ENCODE assay signal across 16 cellular contexts in genomic region chr12:130792926-130793849, GRCh38. TPM values are rescaled to one million over a fixed set of nuclear protein-coding genes. Genes with fewer than 3 reads are reported as not detected.
A peak's percentile ranks its signal among the peaks of the same experiment; 100 is the strongest.
DNase-seq lines count a peak whose midpoint lies in the region; ATAC-seq and TF ChIP-seq lines count a peak whose summit lies in the region.
"Had no signal": no experiment of that assay in that cellular context is flagged by ENCODE, and none has a peak within 500 bp of the region (broad histone marks: within the 10 kb centered on the region; RNA-seq: fewer than 3 reads in every experiment).

No MANE protein-coding gene starts in this region.

- TF ChIP-seq RAD21 in neural cell (conservative IDR thresholded peaks at IDR 0.05): no peak

- H2AFZ ChIP-seq in GM23338 (no peak overlapping the region), neural cell (ENCODE audit: low read depth, low read length) (no peak overlapping the region)

- H3K27ac ChIP-seq in GM23338 (ENCODE audit: low read depth) (0 out of 2 replicates have a peak overlapping the region, but pooled peaks have one; percentile 14), ectodermal cell (ENCODE audit: insufficient read depth, low read depth, low read length, poor library complexity, severe bottlenecking) (peak overlapping the region; percentile 4), neural cell (ENCODE audit: low read length) (peak overlapping the region; percentile 33)

- H3F3A ChIP-seq in GM23338 (replicated peaks; ENCODE audit: low read depth): no peaks in the 10 kb centered on the region
- no peaks in the 10 kb centered on the region for H3F3A ChIP-seq in neural cell (ENCODE audit: insufficient read depth, low read length, poor library complexity, severe bottlenecking)

- no peaks in the 10 kb centered on the region for H3K9me3 ChIP-seq in ectodermal cell (ENCODE audit: control insufficient read depth, low read length)
- H3K9me3 ChIP-seq in neural cell (ENCODE audit: low read length): no peaks in the 10 kb centered on the region

- no peaks in the 10 kb centered on the region for H3K9me2 ChIP-seq in GM23338 (ENCODE audit: insufficient read depth)
- no peaks in the 10 kb centered on the region for H3K9me2 ChIP-seq in neural cell (ENCODE audit: insufficient read depth, low read length)

- H3K36me3 ChIP-seq in GM23338 (ENCODE audit: insufficient read depth) (no peaks in the 10 kb centered on the region; the same call in 1 of the 2 replicates), ectodermal cell (ENCODE audit: control insufficient read depth, insufficient read depth, low read length) (no peaks in the 10 kb centered on the region), neural cell (ENCODE audit: insufficient read depth, low read length) (peaks cover 6% of the 10 kb centered on the region)

- H3K4me1 ChIP-seq in GM23338 (ENCODE audit: insufficient read depth) (peaks cover 33% of the 10 kb centered on the region), ectodermal cell (ENCODE audit: control insufficient read depth, insufficient read depth, low read length) (peaks cover 26% of the 10 kb centered on the region)

- H3K4me1 Mint-ChIP-seq in GM23338: peaks cover 23% of the 10 kb centered on the region

- no peaks in the 10 kb centered on the region for H3K27me3 ChIP-seq in GM23338 (ENCODE audit: insufficient read depth)
- H3K27me3 ChIP-seq in ectodermal cell (ENCODE audit: control insufficient read depth, insufficient read depth, low read length, poor library complexity, severe bottlenecking): no peaks in the 10 kb centered on the region
- no peaks in the 10 kb centered on the region for H3K27me3 ChIP-seq in neural cell (ENCODE audit: insufficient read depth, low read depth, low read length)

- TF ChIP-seq CTCF in GM23338 (conservative IDR thresholded peaks at IDR 0.05; ENCODE audit: low read depth in 2 of 2) (peak in 1 of 2 experiments; percentile 43; a peak in 2 of 4 replicates), neural cell (IDR thresholded peaks at IDR 0.05; ENCODE audit: poor library complexity, severe bottlenecking) (no peak)

- peak; percentile 12 for TF ChIP-seq EP300 in neural cell (conservative IDR thresholded peaks at IDR 0.05; ENCODE audit: poor library complexity, severe bottlenecking)

- H3K36me3 Mint-ChIP-seq in GM23338 (ENCODE audit: low read depth): peaks cover 18% of the 10 kb centered on the region; the same call in 2 of the 3 replicates

- no peaks in the 10 kb centered on the region for H3K9me3 Mint-ChIP-seq in GM23338
- H3K9me3 Mint-ChIP-seq: CD4-positive, alpha-beta T cell had no signal

- H4K20me1 ChIP-seq in GM23338 (replicated peaks; ENCODE audit: insufficient read depth): no peaks in the 10 kb centered on the region
- H4K20me1 ChIP-seq in neural cell (ENCODE audit: insufficient read depth): no peaks in the 10 kb centered on the region

- ATAC-seq in GM23338: peak; percentile 67
- ATAC-seq in HG03565 (IDR thresholded peaks at IDR 0.05; ENCODE audit: unreplicated experiment): no peak
- ATAC-seq: K562 had no signal

- H3K79me2 ChIP-seq in GM23338 (replicated peaks; ENCODE audit: insufficient read depth): no peaks in the 10 kb centered on the region
- no peaks in the 10 kb centered on the region for H3K79me2 ChIP-seq in neural cell (replicated peaks; ENCODE audit: insufficient read depth, low read length)

- no peak overlapping the region for H3K4me3 ChIP-seq in GM23338
- no peak overlapping the region for H3K4me3 ChIP-seq in ectodermal cell (ENCODE audit: insufficient read depth, low read depth, low read length)
- peak overlapping the region; percentile 8 for H3K4me3 ChIP-seq in neural cell (ENCODE audit: low read length)
- H3K4me3 ChIP-seq: K562 had no signal

- peak overlapping the region; percentile 60; the same call in 1 of the 2 replicates for H3K27ac Mint-ChIP-seq in GM23338
- H3K27ac Mint-ChIP-seq: CD4-positive, alpha-beta T cell had no signal

- H3K4me2 ChIP-seq in GM23338 (no peak overlapping the region; the same call in 1 of the 2 replicates), neural cell (ENCODE audit: low read length) (no peak overlapping the region)

- H3K9ac ChIP-seq in neural cell (ENCODE audit: low read length): peak overlapping the region; percentile 15

- 85 to 88% methylated on average over 21 of the region's 21 CpGs for WGBS in ectodermal cell, 2 experiments

- H3K27me3 Mint-ChIP-seq in GM23338 (ENCODE audit: insufficient read depth, low read depth, poor library complexity): peaks cover 5% of the 10 kb centered on the region
- H3K27me3 Mint-ChIP-seq: CD4-positive, alpha-beta T cell had no signal

- no peak overlapping the region for H3K4me3 Mint-ChIP-seq in GM23338
- H3K4me3 Mint-ChIP-seq: CD4-positive, alpha-beta T cell had no signal

- DNase-seq in GM23338 (ENCODE audit: low spot score) (peak; percentile 49), NCI-H2171 treated with DMSO at 0.1 percent for 48 hours (lab: John Stamatoyannopoulos, UW) (peak; percentile 69), dedifferentiated amniotic fluid mesenchymal stem cell (ENCODE audit: extremely low spot score) (no peak), NCI-H82 (lab: John Stamatoyannopoulos, UW) (no peak)
- DNase-seq: ACHN; CD4-positive, alpha-beta T cell; DMS79; NCI-H1092; NCI-H1694 treated with DMSO at 0.1 percent for 48 hours; NCI-H345; NCI-H526 treated with DMSO at 0.1 percent for 48 hours; PC-3 had no signal

TF ChIP-seq in GM23338, 12 proteins besides CTCF, POLR2A, EP300 and RAD21:
- TF ChIP-seq REST (IDR thresholded peaks at IDR 0.05; ENCODE audit: unreplicated experiment) (peak; percentile 36), ZNF114 (CRISPR knock-in tag; IDR thresholded peaks at IDR 0.05) (no peak)

TF ChIP-seq in neural cell, 6 proteins besides CTCF, POLR2A, EP300 and RAD21:
- no peak for TF ChIP-seq REST (IDR thresholded peaks at IDR 0.05; ENCODE audit: borderline replicate concordance)
- TF ChIP-seq POLR2AphosphoS5 (IDR thresholded peaks at IDR 0.05): peak; percentile 46
- peak; percentile 41 for TF ChIP-seq MXI1 (conservative IDR thresholded peaks at IDR 0.05; ENCODE audit: poor library complexity, severe bottlenecking)
- TF ChIP-seq EZH2 (IDR thresholded peaks at IDR 0.05; ENCODE audit: borderline replicate concordance, insufficient read depth, low read length, poor library complexity, severe bottlenecking): no peak
- TF ChIP-seq SMC3 (conservative IDR thresholded peaks at IDR 0.05; ENCODE audit: poor library complexity): no peak
- no peak for TF ChIP-seq TAF1 (IDR thresholded peaks at IDR 0.05; ENCODE audit: low read depth)

RNA-seq across cellular contexts. Expression of gene STX2, which starts 45.9 kb away (rescaled TPM):
- 23.9 and 35.4 TPM in 2 replicates for total RNA-seq in GM23338 (2014; rRNA removed; shearing (Covaris generic))
- polyA plus RNA-seq in GM23338 (2016; fragmentation: Nextera tagmentation; extraction: Ambion mirVana): 16.4 and 17.7 TPM in 2 replicates
- 43.2 TPM for polyA plus RNA-seq in ectodermal cell (2013, experiment 1 of 4)
- 41.4 TPM for polyA plus RNA-seq in ectodermal cell (2013, experiment 2 of 4)
- polyA plus RNA-seq in ectodermal cell (2013, experiment 3 of 4): 33.2 TPM
- 36.3 TPM for polyA plus RNA-seq in ectodermal cell (2013, experiment 4 of 4)
- polyA plus RNA-seq in neural cell: 58.4 and 67.0 TPM in 2 replicates
- 23.9 and 28.4 TPM in 2 replicates for polyA minus RNA-seq in neural cell

Comparison
In these comparisons a context has a peak if more than half of its experiments do, and no peak if none do; other contexts are left out.
1. DNase-seq: peak in GM23338 (single experiment) and NCI-H2171 treated with DMSO at 0.1 percent for 48 hours (single experiment); none in dedifferentiated amniotic fluid mesenchymal stem cell (single experiment) and NCI-H82 (single experiment).
2. Peak in every context shown above with its lines, with median percentiles within 50 percentile points of each other: H3K27ac ChIP-seq.